In the genomic region with DNA sequence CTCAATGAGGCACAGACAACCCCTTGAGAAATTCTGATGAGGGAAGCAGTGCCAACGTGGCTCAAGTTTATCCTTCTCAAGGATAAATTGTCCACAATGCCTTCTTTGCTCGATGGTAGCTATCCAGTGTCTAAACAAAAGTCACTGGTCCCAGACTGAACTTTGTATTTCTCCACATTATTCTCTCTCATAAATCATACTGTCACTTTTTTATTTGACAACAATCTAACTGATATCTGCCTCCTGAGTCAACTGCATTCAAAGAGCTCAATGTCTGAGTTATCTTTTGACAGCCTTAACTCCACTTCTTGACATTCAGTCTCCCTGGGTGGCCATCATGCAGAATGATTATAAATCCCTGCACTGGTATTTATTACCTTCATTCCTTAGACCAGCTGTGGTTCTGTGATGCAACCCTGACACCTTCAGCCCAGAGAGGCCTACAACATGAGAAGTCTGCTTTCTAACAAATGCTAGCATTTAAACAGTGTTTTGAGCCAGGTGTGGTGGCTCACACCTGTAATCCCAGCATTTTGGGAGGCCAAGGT, we compare ENCODE assay signal across 1 cellular context.
TF ChIP-seq lines count a peak whose summit lies in the region.

No MANE protein-coding gene starts in this region.

TF ChIP-seq in K562, 482 proteins besides CTCF, POLR2A, EP300 and RAD21:
- no peak for TF ChIP-seq MEF2D (tag; conservative IDR thresholded peaks at IDR 0.05; ENCODE audit: low read depth)
- peak; percentile 52 for TF ChIP-seq MEIS2 (IDR thresholded peaks at IDR 0.05; ENCODE audit: partially characterized antibody)
- 0 out of 2 replicates have a peak, but pooled peaks have one; percentile 22 for TF ChIP-seq POLR2AphosphoS5 (IDR thresholded peaks at IDR 0.05; ENCODE audit: control insufficient read depth, insufficient read depth, low read depth, low read length)
- TF ChIP-seq PBX2 (CRISPR knock-in tag; IDR thresholded peaks at IDR 0.05; ENCODE audit: low read depth) = no peak
- TF ChIP-seq PBX2 (tag; conservative IDR thresholded peaks at IDR 0.05; ENCODE audit: low read depth) = 0 out of 2 replicates have a peak, but pooled peaks have one; percentile 28
